ENCODE assay signal across 25 cellular contexts in the genomic region with DNA sequence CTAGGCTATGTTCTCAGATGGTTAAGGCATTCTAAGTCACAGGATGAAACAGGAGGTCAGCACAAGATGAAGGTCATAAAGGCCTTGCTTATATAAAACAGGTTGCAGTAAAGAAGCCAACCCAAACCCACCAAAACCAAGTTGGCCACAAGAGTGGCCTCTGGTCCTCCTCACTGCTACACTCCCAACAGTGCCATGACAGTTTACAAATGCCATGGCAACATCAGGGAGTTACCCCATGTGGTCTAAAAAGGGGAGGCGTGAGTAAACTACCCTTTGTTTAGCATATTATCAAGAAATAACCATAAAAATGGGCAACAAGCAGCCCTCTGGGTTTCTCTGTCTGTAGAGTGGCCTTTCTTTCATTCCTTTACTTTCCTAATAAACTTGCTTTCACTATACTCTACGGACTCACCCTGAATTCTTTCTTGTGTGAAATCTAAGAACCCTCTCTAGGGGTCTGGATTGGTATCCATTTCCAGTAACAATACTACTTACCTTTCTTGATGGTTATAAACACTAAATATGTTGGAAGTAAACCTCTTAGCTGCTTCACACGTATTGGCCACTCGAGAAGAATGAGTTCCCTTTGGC.
"Had no signal": no experiment of that assay in that cellular context is flagged by ENCODE, and none has a peak within 500 bp of the region (broad histone marks: within the 10 kb centered on the region; RNA-seq: fewer than 3 reads in every experiment).

No MANE protein-coding gene starts in this region.

- H3K27me3 Mint-ChIP-seq: natural killer cell treated with Interleukin-12 subunit alpha and Interleukin-12 subunit beta and Interleukin-15 and Interleukin-18, amount 100 ng/mL, for 72 hours; stimulated activated memory B cell treated with anti-CD40 and anti-IgM and Interleukin-4, amounts not matched to agents 10 μg/mL and 1 μg/mL and 100 μg/mL, for 72 hours had no signal

- H3K9me3 ChIP-seq: heart right ventricle, left ventricle myocardium inferior, mucosa of descending colon, pancreas, psoas muscle, sigmoid colon, stomach, testis, thyroid gland, transverse colon, upper lobe of left lung, vagina had no signal

- H3K36me3 Mint-ChIP-seq: naive thymus-derived CD4-positive, alpha-beta T cell; natural killer cell treated with Interleukin-12 subunit alpha and Interleukin-12 subunit beta and Interleukin-15 and Interleukin-18, amount 100 ng/mL, for 72 hours; stimulated activated memory B cell treated with anti-CD40 and anti-IgM and Interleukin-4, amounts not matched to agents 10 μg/mL and 1 μg/mL and 100 μg/mL, for 72 hours had no signal

- H3K4me3 Mint-ChIP-seq: naive thymus-derived CD4-positive, alpha-beta T cell; natural killer cell treated with Interleukin-12 subunit alpha and Interleukin-12 subunit beta and Interleukin-15 and Interleukin-18, amount 100 ng/mL, for 72 hours; stimulated activated memory B cell treated with anti-CD40 and anti-IgM and Interleukin-4, amounts not matched to agents 10 μg/mL and 1 μg/mL and 100 μg/mL, for 72 hours had no signal

- DNase-seq: heart right ventricle; islet precursor cell; left ventricle myocardium inferior; midbrain; mucosa of descending colon; naive thymus-derived CD4-positive, alpha-beta T cell; pancreas; psoas muscle; sigmoid colon; stimulated activated CD4-positive, alpha-beta T cell treated with anti-CD3 and anti-CD28 coated beads, Interleukin-1b, Interleukin-23, amount 100 ng/mL, for 48 hours; stimulated activated CD4-positive, alpha-beta T cell treated with anti-CD3 and anti-CD28 coated beads, Interleukin-2, amount 100 ng/mL, for 48 hours; stimulated activated CD4-positive, alpha-beta T cell treated with anti-CD3 and anti-CD28 coated beads, Interleukin-4, amount 100 ng/mL, for 4 hours; stimulated activated CD8-positive, alpha-beta memory T cell treated with anti-CD3 and anti-CD28 coated beads, Interleukin-4, amount 100 ng/mL, for 48 hours; stimulated activated naive CD8-positive, alpha-beta T cell treated with anti-CD3 and anti-CD28 coated beads, Interleukin-15, Interleukin-2, amounts not matched to agents 100 U/mL and 50 U/mL, for 24 hours; stomach; testis; thyroid gland; transverse colon; upper lobe of left lung had no signal

- H3K79me2 ChIP-seq: hepatocyte had no signal

- FAIRE-seq: pancreas had no signal

- H3K27ac Mint-ChIP-seq: naive thymus-derived CD4-positive, alpha-beta T cell; natural killer cell treated with Interleukin-12 subunit alpha and Interleukin-12 subunit beta and Interleukin-15 and Interleukin-18, amount 100 ng/mL, for 72 hours; stimulated activated memory B cell treated with anti-CD40 and anti-IgM and Interleukin-4, amounts not matched to agents 10 μg/mL and 1 μg/mL and 100 μg/mL, for 72 hours had no signal

- H3K9me3 Mint-ChIP-seq: stimulated activated memory B cell treated with anti-CD40 and anti-IgM and Interleukin-4, amounts not matched to agents 10 μg/mL and 1 μg/mL and 100 μg/mL, for 72 hours had no signal

- H3K4me2 ChIP-seq: hepatocyte, smooth muscle cell had no signal

- H3K27ac ChIP-seq: heart right ventricle, hepatocyte, left ventricle myocardium inferior, pancreas, psoas muscle, sigmoid colon, stomach, testis, thyroid gland, transverse colon, upper lobe of left lung, vagina had no signal

- H3K27me3 ChIP-seq: heart right ventricle, hepatocyte, pancreas, sigmoid colon, stomach, testis, thyroid gland, transverse colon, upper lobe of left lung, vagina had no signal

- ATAC-seq: heart right ventricle; mucosa of descending colon; naive thymus-derived CD4-positive, alpha-beta T cell; natural killer cell treated with Interleukin-12 subunit alpha and Interleukin-12 subunit beta and Interleukin-15 and Interleukin-18, amount 100 ng/mL, for 72 hours; pancreas; psoas muscle; stimulated activated memory B cell treated with anti-CD40 and anti-IgM and Interleukin-4, amounts not matched to agents 10 μg/mL and 1 μg/mL and 100 μg/mL, for 72 hours; stimulated activated naive CD8-positive, alpha-beta T cell treated with anti-CD3 and anti-CD28 coated beads, Interleukin-15, Interleukin-2, amounts not matched to agents 100 U/mL and 50 U/mL, for 24 hours had no signal

- H3K4me1 ChIP-seq: heart right ventricle, left ventricle myocardium inferior, pancreas, psoas muscle, sigmoid colon, stomach, testis, thyroid gland, transverse colon, upper lobe of left lung, vagina had no signal

- H3K36me3 ChIP-seq: heart right ventricle, left ventricle myocardium inferior, pancreas, sigmoid colon, stomach, thyroid gland, transverse colon, upper lobe of left lung, vagina had no signal

- H3K4me3 ChIP-seq: heart right ventricle, hepatocyte, left ventricle myocardium inferior, lung, mucosa of descending colon, pancreas, psoas muscle, sigmoid colon, smooth muscle cell, stomach, testis, thyroid gland, transverse colon, upper lobe of left lung, vagina had no signal

- H3K4me1 Mint-ChIP-seq: naive thymus-derived CD4-positive, alpha-beta T cell; stimulated activated memory B cell treated with anti-CD40 and anti-IgM and Interleukin-4, amounts not matched to agents 10 μg/mL and 1 μg/mL and 100 μg/mL, for 72 hours had no signal
